ENCODE assay signal across 14 cellular contexts in genomic region chrX:8755116-8755515, GRCh38. TPM values are rescaled to one million over a fixed set of nuclear protein-coding genes. Genes with fewer than 3 reads are reported as not detected.
A peak's percentile ranks its signal among the peaks of the same experiment; 100 is the strongest.
DNase-seq lines count a peak whose midpoint lies in the region; ATAC-seq and TF ChIP-seq lines count a peak whose summit lies in the region.
"Had no signal": no experiment of that assay in that cellular context is flagged by ENCODE, and none has a peak within 500 bp of the region (broad histone marks: within the 10 kb centered on the region; RNA-seq: fewer than 3 reads in every experiment).

No MANE protein-coding gene starts in this region.

- TF ChIP-seq CTCF in C4-2B (conservative IDR thresholded peaks at IDR 0.05) = peak; percentile 30
- TF ChIP-seq CTCF in GM10248 (IDR thresholded peaks at IDR 0.05; ENCODE audit: control extremely low read depth, extremely low read depth, low read depth, missing control alignments) = no peak

- H3K27ac ChIP-seq in C4-2B = no peak overlapping the region
- H3K27ac ChIP-seq: Peyer's patch had no signal

- DNase-seq in H4 (ENCODE audit: low spot score) (peak; percentile 29), RKO (ENCODE audit: low spot score) (peak; percentile 32), iPS-NIHi7 (ENCODE audit: extremely low spot score) (peak; percentile 48), GM10248 (ENCODE audit: extremely low spot score) (no peak), activated gamma-delta T cell (lab: John Stamatoyannopoulos, UW) (no peak)
- DNase-seq: activated CD8-positive, alpha-beta memory T cell treated with anti-CD3 and anti-CD28 coated beads, Interleukin-2, amount 50 U/mL, for 48 hours; effector CD4-positive, alpha-beta T cell; NCI-H1694; Peyer's patch; stimulated activated CD4-positive, alpha-beta T cell treated with anti-CD3 and anti-CD28 coated beads, Interleukin-4, amount 100 ng/mL, for 24 hours; stimulated activated naive CD8-positive, alpha-beta T cell treated with anti-CD3 and anti-CD28 coated beads, Interleukin-15, Interleukin-2, amounts not matched to agents 100 U/mL and 50 U/mL, for 24 hours had no signal

- CTCF ChIA-PET in GM10248 (lab: Yijun Ruan, JAX) = no interaction called here

- POLR2A ChIA-PET in GM10248 (lab: Yijun Ruan, JAX) = no interaction called here

- no peak for ATAC-seq in GM19463 (IDR thresholded peaks at IDR 0.05; ENCODE audit: unreplicated experiment)
- ATAC-seq: stimulated activated naive CD8-positive, alpha-beta T cell treated with anti-CD3 and anti-CD28 coated beads, Interleukin-15, Interleukin-2, amounts not matched to agents 100 U/mL and 50 U/mL, for 24 hours had no signal

RNA-seq across cellular contexts. Expression of gene ANOS1, which starts 23.2 kb away (rescaled TPM):
- 4.1 and 6.6 TPM in 2 replicates for total RNA-seq in H4 (2014; rRNA removed; shearing (Covaris generic))

RNA-seq across cellular contexts. Expression of gene FAM9A, which starts 46.1 kb away (rescaled TPM):
- not detected in 2 replicates for total RNA-seq in H4 (2014; rRNA removed; shearing (Covaris generic))
- total RNA-seq: Peyer's patch; T-helper 2 cell treated with Interferon-gamma antibody and Interleukin-4, amounts not matched to agents 100 ng/mL and 5 ng/mL, for 36 hours had no signal

Comparison
In these comparisons a context has a peak if more than half of its experiments do, and no peak if none do; other contexts are left out.
1. DNase-seq: peak in H4 (single experiment), RKO (single experiment) and iPS-NIHi7 (single experiment); none in GM10248 (single experiment) and activated gamma-delta T cell (single experiment).